ENCODE assay signal across 8 cellular contexts in the genomic region with DNA sequence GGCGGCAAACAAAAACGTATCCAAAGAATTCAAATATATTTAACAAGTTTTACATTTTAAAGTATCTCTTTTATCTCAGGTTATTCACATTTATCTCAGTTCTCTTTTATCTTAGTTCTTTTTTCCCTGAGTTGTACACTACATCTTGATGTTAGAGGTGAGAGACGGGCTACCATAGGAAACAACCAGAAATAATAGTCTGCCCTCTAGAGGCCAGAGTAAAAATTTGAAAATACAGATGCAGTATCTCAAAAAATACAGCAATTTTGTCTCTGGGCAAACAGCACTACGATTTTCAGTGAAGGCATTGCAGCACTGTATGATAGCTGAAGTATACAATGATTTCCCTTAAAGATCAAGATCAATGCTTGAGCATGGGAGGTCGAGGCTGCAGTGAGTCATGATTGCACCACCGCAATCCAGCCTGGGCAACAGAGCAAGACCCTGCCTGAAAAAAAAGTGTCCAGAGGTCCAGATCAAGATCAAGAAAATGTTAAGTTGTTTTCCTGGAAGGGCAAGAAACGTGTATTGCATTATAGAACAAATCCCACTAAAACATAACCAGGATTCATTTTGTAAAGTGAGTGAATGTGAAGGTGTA.
DNase-seq lines count a peak whose midpoint lies in the region; ATAC-seq, FAIRE-seq and TF ChIP-seq lines count a peak whose summit lies in the region.

No MANE protein-coding gene starts in this region.

- H3K79me2 ChIP-seq in keratinocyte (ENCODE audit: control insufficient read depth, insufficient read depth, low read length), result no peaks in the 10 kb centered on the region

- no peaks in the 10 kb centered on the region for H4K20me1 ChIP-seq in keratinocyte (ENCODE audit: control insufficient read depth, extremely low read depth, insufficient read depth, low read length)

- H3K9me3 Mint-ChIP-seq in activated B cell treated with CpG ODN at 0.5 μM for 24 hours, result no peaks in the 10 kb centered on the region

- H3K9me3 ChIP-seq in keratinocyte (ENCODE audit: control insufficient read depth, low read depth, low read length) (no peaks in the 10 kb centered on the region), vagina (no peaks in the 10 kb centered on the region)

- POLR2A ChIA-PET in activated B cell treated with CpG ODN at 0.5 μM for 24 hours (lab: Charles Lee), result no interaction called here

- no peak for TF ChIP-seq POLR2A in vagina (IDR thresholded peaks at IDR 0.05)

- dilution Hi-C loops in keratinocyte (cut with MboI; ENCODE audit: extremely low pct_ligation_motif_present, low sequenced_read_pairs), result no loop called here

- no peak for FAIRE-seq in keratinocyte (lab: Jason Lieb, UNC)

- intact Hi-C loops in activated B cell treated with CpG ODN at 0.5 μM for 24 hours (cut with micrococcal nuclease), result loop anchor here (10.0 kb wide), 4 partner anchors 194 to 414 kb away; partner anchors contain the start of gene MCCC1
- intact Hi-C loops in vagina (cut with DNase I), result no loop called here

- H3K27ac ChIP-seq in keratinocyte (ENCODE audit: control insufficient read depth, insufficient read depth, low read length) (no peak overlapping the region), vagina (no peak overlapping the region)

- H3K4me3 ChIP-seq in keratinocyte (ENCODE audit: control insufficient read depth in 2 of 3, extremely low read depth in 1 of 3, insufficient read depth in 2 of 3, low read depth in 1 of 3, low read length in 3 of 3) (no peak overlapping the region), vagina (no peak overlapping the region)

- no peak overlapping the region for H3K9ac ChIP-seq in keratinocyte (ENCODE audit: control insufficient read depth, extremely low read depth, insufficient read depth, low read length)

- H3K36me3 ChIP-seq in keratinocyte (ENCODE audit: control insufficient read depth in 2 of 2, extremely low read depth in 1 of 2, insufficient read depth in 2 of 2, low read length in 2 of 2) (no peaks in the 10 kb centered on the region), vagina (no peaks in the 10 kb centered on the region)

- no peaks in the 10 kb centered on the region for H3K9me1 ChIP-seq in keratinocyte (ENCODE audit: control insufficient read depth, extremely low read depth, insufficient read depth, low read length)

- no peak overlapping the region for H3K4me3 Mint-ChIP-seq in activated B cell treated with CpG ODN at 0.5 μM for 24 hours

- ATAC-seq in GM21529 (IDR thresholded peaks at IDR 0.05; ENCODE audit: unreplicated experiment) (peak; percentile 51), activated B cell treated with CpG ODN at 0.5 μM for 24 hours (ENCODE audit: low read depth) (peak; percentile 58)

- H3K36me3 Mint-ChIP-seq in activated B cell treated with CpG ODN at 0.5 μM for 24 hours (ENCODE audit: low read depth), result no peaks in the 10 kb centered on the region

- TF ChIP-seq CTCF in activated B cell treated with CpG ODN at 0.5 μM for 24 hours (IDR thresholded peaks at IDR 0.05) (peak; percentile 19), keratinocyte (optimal IDR thresholded peaks at IDR 0.05 in 1 of 3, IDR thresholded peaks at IDR 0.05 in 1 of 3, conservative IDR thresholded peaks at IDR 0.05 in 1 of 3; ENCODE audit: extremely low read depth in 1 of 3, insufficient read depth in 2 of 3, low read length in 3 of 3) (peak in 2 of 3 experiments; percentile 42 to 56), vagina (IDR thresholded peaks at IDR 0.05) (peak in 2 of 3 experiments; percentile 32 to 34)

- H3K4me1 ChIP-seq in keratinocyte (ENCODE audit: control insufficient read depth, extremely low read depth, insufficient read depth, low read length), result no peaks in the 10 kb centered on the region
- no peaks in the 10 kb centered on the region for H3K4me1 ChIP-seq in vagina

- H3K27me3 ChIP-seq in keratinocyte (ENCODE audit: control insufficient read depth, extremely low read depth, insufficient read depth, low read length), result no peaks in the 10 kb centered on the region
- no peaks in the 10 kb centered on the region for H3K27me3 ChIP-seq in vagina

- H2AFZ ChIP-seq in keratinocyte (ENCODE audit: control insufficient read depth, low read length), result no peak overlapping the region

- H3K4me1 Mint-ChIP-seq in activated B cell treated with CpG ODN at 0.5 μM for 24 hours, result no peaks in the 10 kb centered on the region

- peak; percentile 66 for DNase-seq in DMS 273 (lab: John Stamatoyannopoulos, UW; ENCODE audit: unreplicated experiment)
- DNase-seq in DMS 273 treated with DMSO at 0.1 percent for 48 hours (lab: John Stamatoyannopoulos, UW), result no peak
- DNase-seq in NCI-H1105 (lab: John Stamatoyannopoulos, UW), result peak; percentile 54
- no peak for DNase-seq in activated B cell treated with CpG ODN at 0.5 μM for 24 hours
- no peak for DNase-seq in keratinocyte (ENCODE audit: low read depth, low spot score)
- DNase-seq in vagina (ENCODE audit: extremely low spot score in 2 of 2), result no peak
- DNase-seq in stimulated activated CD4-positive, alpha-beta T cell treated with anti-CD3 and anti-CD28 coated beads, Interleukin-1b, Interleukin-23, amount 100 ng/mL, for 48 hours, result no peak

- peaks cover 6% of the 10 kb centered on the region for H3K27me3 Mint-ChIP-seq in activated B cell treated with CpG ODN at 0.5 μM for 24 hours

- no peak overlapping the region for H3K4me2 ChIP-seq in keratinocyte (ENCODE audit: control insufficient read depth, extremely low read depth, insufficient read depth, low read depth, low read length)

- CTCF ChIA-PET in activated B cell treated with CpG ODN at 0.5 μM for 24 hours (lab: Charles Lee), result interaction anchor here (0.6 to 1.3 kb wide), 5 partner anchors 12 to 1736 kb away, joined by 3 read pairs; no protein-coding TSS in a partner anchor

- no peak overlapping the region for H3K27ac Mint-ChIP-seq in activated B cell treated with CpG ODN at 0.5 μM for 24 hours

Comparison
In these comparisons a context has a peak if more than half of its experiments do, and no peak if none do; other contexts are left out.
1. DNase-seq: peak in DMS 273 (single experiment) and NCI-H1105 (single experiment); none in DMS 273 treated with DMSO at 0.1 percent for 48 hours (single experiment), activated B cell treated with CpG ODN at 0.5 μM for 24 hours (single experiment), keratinocyte (single experiment), vagina (0 of 2) and stimulated activated CD4-positive, alpha-beta T cell treated with anti-CD3 and anti-CD28 coated beads, Interleukin-1b, Interleukin-23, amount 100 ng/mL, for 48 hours (single experiment).
2. Peak in every context shown above with its lines, with median percentiles within 50 percentile points of each other: CTCF ChIP-seq.